In genomic region chr16:12099451-12100123, GRCh38 we compare ENCODE assay signal across 1 cellular context.
TF ChIP-seq lines count a peak whose summit lies in the region.

No MANE protein-coding gene starts in this region.

TF ChIP-seq in HepG2, 621 proteins besides CTCF, POLR2A, EP300 and RAD21 (continued from another document):
- TF ChIP-seq TFDP2 (CRISPR knock-in tag; IDR thresholded peaks at IDR 0.05), result no peak; the same call in 1 of the 2 replicates
- TF ChIP-seq ZNF276 (CRISPR knock-in tag; IDR thresholded peaks at IDR 0.05; ENCODE audit: low read depth), result no peak
- no peak for TF ChIP-seq HOXA7 (CRISPR knock-in tag; IDR thresholded peaks at IDR 0.05)
- no peak for TF ChIP-seq ARID5B (CRISPR knock-in tag; IDR thresholded peaks at IDR 0.05)
- no peak for TF ChIP-seq TRIM24 (CRISPR knock-in tag; IDR thresholded peaks at IDR 0.05)
- TF ChIP-seq ZNF234 (CRISPR knock-in tag; conservative IDR thresholded peaks at IDR 0.05), result no peak
- TF ChIP-seq UBTF (CRISPR knock-in tag; IDR thresholded peaks at IDR 0.05), result peak; percentile 46
- no peak for TF ChIP-seq NFE2L2 (IDR thresholded peaks at IDR 0.05; ENCODE audit: low read length)
- TF ChIP-seq BORCS8-MEF2B (CRISPR knock-in tag; IDR thresholded peaks at IDR 0.05), result no peak
- peak; percentile 79; the same call in 1 of the 2 replicates for TF ChIP-seq EED (CRISPR knock-in tag; IDR thresholded peaks at IDR 0.05)
- no peak for TF ChIP-seq ZNF382 (CRISPR knock-in tag; IDR thresholded peaks at IDR 0.05; ENCODE audit: borderline replicate concordance)
- TF ChIP-seq SOX6 (IDR thresholded peaks at IDR 0.05), result no peak
- TF ChIP-seq SOX6 (CRISPR knock-in tag; IDR thresholded peaks at IDR 0.05), result no peak
- no peak for TF ChIP-seq ZNF496 (CRISPR knock-in tag; IDR thresholded peaks at IDR 0.05; ENCODE audit: insufficient replicate concordance)
- TF ChIP-seq ZNF737 (CRISPR knock-in tag; IDR thresholded peaks at IDR 0.05; ENCODE audit: borderline replicate concordance), result no peak
